1 cellular context compared by ENCODE assay signal in genomic region chr6:150269857-150270223, GRCh38.
A peak's percentile ranks its signal among the peaks of the same experiment; 100 is the strongest.
TF ChIP-seq lines count a peak whose summit lies in the region.

No MANE protein-coding gene starts in this region.

TF ChIP-seq in K562, 482 proteins besides CTCF, POLR2A, EP300 and RAD21 (continued from another document and continues in another):
- TF ChIP-seq TSC22D4 (tag; IDR thresholded peaks at IDR 0.05) = no peak
- peak in 1 of 2 experiments; percentile 34; a peak in 2 of 4 replicates for TF ChIP-seq MLLT1 (IDR thresholded peaks at IDR 0.05)
- no peak for TF ChIP-seq TFE3 (CRISPR knock-in tag; IDR thresholded peaks at IDR 0.05)
- TF ChIP-seq SUPT5H (IDR thresholded peaks at IDR 0.05) = no peak
- TF ChIP-seq BACH1 (tag; IDR thresholded peaks at IDR 0.05) = no peak; the same call in 1 of the 2 replicates
- TF ChIP-seq PRPF4 (IDR thresholded peaks at IDR 0.05; ENCODE audit: insufficient read depth, low read depth, low read length, poor library complexity, severe bottlenecking) = no peak
- TF ChIP-seq TCF7 (IDR thresholded peaks at IDR 0.05; ENCODE audit: borderline replicate concordance) = no peak
- TF ChIP-seq CXXC5 (CRISPR knock-in tag; IDR thresholded peaks at IDR 0.05) = no peak; the same call in 1 of the 2 replicates
- no peak for TF ChIP-seq ZBED1 (IDR thresholded peaks at IDR 0.05)
- TF ChIP-seq HEY1 (CRISPR knock-in tag; IDR thresholded peaks at IDR 0.05; ENCODE audit: borderline replicate concordance) = no peak
- TF ChIP-seq HCFC1 (IDR thresholded peaks at IDR 0.05; ENCODE audit: low read depth, low read length) = 0 out of 2 replicates have a peak, but pooled peaks have one; percentile 20
- no peak for TF ChIP-seq ZFPM2 (CRISPR knock-in tag; IDR thresholded peaks at IDR 0.05)
- TF ChIP-seq FOXJ3 (CRISPR knock-in tag; IDR thresholded peaks at IDR 0.05) = no peak
- no peak for TF ChIP-seq ZHX1 (conservative IDR thresholded peaks at IDR 0.05; ENCODE audit: low read length)
- TF ChIP-seq PHF20 (IDR thresholded peaks at IDR 0.05; ENCODE audit: partially characterized antibody) = no peak
- TF ChIP-seq ETS2 (tag; IDR thresholded peaks at IDR 0.05; ENCODE audit: borderline replicate concordance, poor library complexity, severe bottlenecking) = no peak
- TF ChIP-seq STAG1 (CRISPR knock-in tag; IDR thresholded peaks at IDR 0.05; ENCODE audit: borderline replicate concordance) = no peak
- no peak for TF ChIP-seq MCM3 (IDR thresholded peaks at IDR 0.05)
- TF ChIP-seq GATAD2B (IDR thresholded peaks at IDR 0.05; ENCODE audit: borderline replicate concordance) = no peak; the same call in 1 of the 2 replicates
- TF ChIP-seq CREB3 (tag; conservative IDR thresholded peaks at IDR 0.05; ENCODE audit: low read depth) = no peak
- TF ChIP-seq XRCC3 (IDR thresholded peaks at IDR 0.05) = no peak
- TF ChIP-seq SNIP1 (IDR thresholded peaks at IDR 0.05; ENCODE audit: low read depth) = no peak
- no peak for TF ChIP-seq BRD4 (IDR thresholded peaks at IDR 0.05)
- 0 out of 2 replicates have a peak, but pooled peaks have one; percentile 25 for TF ChIP-seq ETV5 (CRISPR knock-in tag; IDR thresholded peaks at IDR 0.05; ENCODE audit: low read depth)
- TF ChIP-seq HMBOX1 (IDR thresholded peaks at IDR 0.05) = no peak; the same call in 1 of the 2 replicates
- TF ChIP-seq PTBP1 (IDR thresholded peaks at IDR 0.05; ENCODE audit: low read depth, low read length) = no peak
- no peak for TF ChIP-seq SRSF7 (optimal IDR thresholded peaks at IDR 0.05; ENCODE audit: low read depth, low read length)
- no peak for TF ChIP-seq ZNF3 (CRISPR knock-in tag; IDR thresholded peaks at IDR 0.05)
- peak; percentile 58; the same call in 1 of the 2 replicates for TF ChIP-seq NCOA1 (IDR thresholded peaks at IDR 0.05; ENCODE audit: low read depth)
- TF ChIP-seq ZBTB11 (CRISPR knock-in tag; IDR thresholded peaks at IDR 0.05) = no peak
- TF ChIP-seq PPARD (CRISPR knock-in tag; IDR thresholded peaks at IDR 0.05) = no peak
- no peak for TF ChIP-seq PYGO2 (tag; IDR thresholded peaks at IDR 0.05)
- TF ChIP-seq GATA2 (CRISPR knock-in tag; IDR thresholded peaks at IDR 0.05) = no peak
- TF ChIP-seq ZNF707 (CRISPR knock-in tag; conservative IDR thresholded peaks at IDR 0.05) = no peak
- no peak for TF ChIP-seq ELK1 (CRISPR knock-in tag; IDR thresholded peaks at IDR 0.05)
- no peak for TF ChIP-seq PHB (CRISPR knock-in tag; IDR thresholded peaks at IDR 0.05)
- no peak for TF ChIP-seq MED1 (CRISPR knock-in tag; IDR thresholded peaks at IDR 0.05; ENCODE audit: borderline replicate concordance)
- TF ChIP-seq JUN (IDR thresholded peaks at IDR 0.05; ENCODE audit: borderline replicate concordance, low read depth, low read length) = peak; percentile 85
- TF ChIP-seq JUN (CRISPR knock-in tag; IDR thresholded peaks at IDR 0.05; ENCODE audit: borderline replicate concordance) = no peak
- TF ChIP-seq CBX8 (IDR thresholded peaks at IDR 0.05; ENCODE audit: borderline replicate concordance, extremely low read depth, low read depth, low read length, poor library complexity, severe bottlenecking) = no peak
- no peak for TF ChIP-seq POLR2B (IDR thresholded peaks at IDR 0.05; ENCODE audit: low read depth, partially characterized antibody)
- peak; percentile 54 for TF ChIP-seq TCF3 (CRISPR knock-in tag; IDR thresholded peaks at IDR 0.05)
- TF ChIP-seq CGGBP1 (CRISPR knock-in tag; IDR thresholded peaks at IDR 0.05) = no peak
- no peak for TF ChIP-seq ZNF280B (CRISPR knock-in tag; IDR thresholded peaks at IDR 0.05)
- TF ChIP-seq TRIM28 (IDR thresholded peaks at IDR 0.05) = no peak
- TF ChIP-seq FOS (IDR thresholded peaks at IDR 0.05; ENCODE audit: extremely low read depth, insufficient read length) = peak; percentile 55
- TF ChIP-seq RFX5 (IDR thresholded peaks at IDR 0.05; ENCODE audit: low read depth, low read length) = no peak
- no peak for TF ChIP-seq TAF7 (tag; IDR thresholded peaks at IDR 0.05)
- no peak for TF ChIP-seq ZNF384 (IDR thresholded peaks at IDR 0.05; ENCODE audit: low read depth, low read length)
- TF ChIP-seq STAT5B (CRISPR knock-in tag; IDR thresholded peaks at IDR 0.05) = no peak
- no peak for TF ChIP-seq SP1 (CRISPR knock-in tag; IDR thresholded peaks at IDR 0.05)
- TF ChIP-seq POLR2AphosphoS5 (IDR thresholded peaks at IDR 0.05; ENCODE audit: control insufficient read depth, insufficient read depth, low read depth, low read length) = peak; percentile 26; the same call in 1 of the 2 replicates
- TF ChIP-seq KLF10 (CRISPR knock-in tag; IDR thresholded peaks at IDR 0.05) = no peak
- no peak for TF ChIP-seq STAT6 (CRISPR knock-in tag; IDR thresholded peaks at IDR 0.05)
- TF ChIP-seq POU5F1 (IDR thresholded peaks at IDR 0.05; ENCODE audit: borderline replicate concordance, low read depth, low read length, partially characterized antibody) = no peak
- TF ChIP-seq POLR2H (tag; IDR thresholded peaks at IDR 0.05; ENCODE audit: low read depth) = no peak
